ENCODE assay signal across 17 cellular contexts in genomic region chr18:62978251-62979049, GRCh38.
"Had no signal": no experiment of that assay in that cellular context is flagged by ENCODE, and none has a peak within 500 bp of the region (broad histone marks: within the 10 kb centered on the region; RNA-seq: fewer than 3 reads in every experiment).

No MANE protein-coding gene starts in this region.

- H3K4me3 ChIP-seq: cardiac muscle cell, esophagus muscularis mucosa, gastrocnemius medialis, left ventricle myocardium inferior, ovary, thoracic aorta, upper lobe of left lung had no signal

- H3K27ac ChIP-seq: cardiac muscle cell, esophagus muscularis mucosa, gastrocnemius medialis, left ventricle myocardium inferior, thoracic aorta had no signal

- H3K4me1 ChIP-seq: gastrocnemius medialis had no signal

- H3K36me3 ChIP-seq: ovary had no signal

- DNase-seq: activated CD4-positive, alpha-beta T cell treated with anti-CD3 and anti-CD28 coated beads for 36 hours; activated CD4-positive, alpha-beta T cell treated with anti-CD3 and anti-CD28 coated beads, Interleukin-2, amount 50 U/mL, for 4 hours; activated CD8-positive, alpha-beta memory T cell treated with anti-CD3 and anti-CD28 coated beads, Interleukin-2, amount 50 U/mL, for 48 hours; activated naive CD4-positive, alpha-beta T cell treated with anti-CD3 and anti-CD28 coated beads for 36 hours; activated naive CD8-positive, alpha-beta T cell treated with anti-CD3 and anti-CD28 coated beads, Interleukin-2, amount 10 ng/mL, durations not matched to agents 7 days and 5 days; activated T-cell treated with anti-CD3 and anti-CD28 coated beads, Interleukin-2, amount 50 U/mL, for 4 hours; effector memory CD4-positive, alpha-beta T cell; kidney glomerular epithelial cell; left ventricle myocardium inferior; naive thymus-derived CD8-positive, alpha-beta T cell; stimulated activated CD4-positive, alpha-beta T cell treated with anti-CD3 and anti-CD28 coated beads, Interleukin-1b, Interleukin-23, amount 100 ng/mL, for 48 hours had no signal

- H3K9me3 ChIP-seq: esophagus muscularis mucosa, gastrocnemius medialis, left ventricle myocardium inferior, ovary, thoracic aorta, upper lobe of left lung had no signal

- H3K27me3 ChIP-seq: cardiac muscle cell, esophagus muscularis mucosa, gastrocnemius medialis, ovary, upper lobe of left lung had no signal
